In genomic region chr5:37112383-37112991, GRCh38 we compare ENCODE assay signal across 10 cellular contexts.
A peak's percentile ranks its signal among the peaks of the same experiment; 100 is the strongest.
DNase-seq lines count a peak whose midpoint lies in the region; ATAC-seq and TF ChIP-seq lines count a peak whose summit lies in the region.
"Had no signal": no experiment of that assay in that cellular context is flagged by ENCODE, and none has a peak within 500 bp of the region (broad histone marks: within the 10 kb centered on the region; RNA-seq: fewer than 3 reads in every experiment).

No MANE protein-coding gene starts in this region.

- H4K20me1 ChIP-seq in BLaER1 treated with 17β-estradiol and CSF1 and Interleukin-3, amounts not matched to agents 10 nM and 100 nM, result no peaks in the 10 kb centered on the region
- H4K20me1 ChIP-seq in neural progenitor cell (ENCODE audit: low read depth), result no peaks in the 10 kb centered on the region

- H3K27me3 Mint-ChIP-seq in activated naive CD8-positive, alpha-beta T cell treated with anti-CD3 and anti-CD28 coated beads for 36 hours, result no peaks in the 10 kb centered on the region
- H3K27me3 Mint-ChIP-seq in neural progenitor cell (ENCODE audit: insufficient read depth, low read depth), result peaks cover 2% of the 10 kb centered on the region

- H3K4me3 Mint-ChIP-seq in activated naive CD8-positive, alpha-beta T cell treated with anti-CD3 and anti-CD28 coated beads for 36 hours, result peak overlapping the region; percentile 9
- no peak overlapping the region for H3K4me3 Mint-ChIP-seq in neural progenitor cell

- H3K36me3 Mint-ChIP-seq in activated naive CD8-positive, alpha-beta T cell treated with anti-CD3 and anti-CD28 coated beads for 36 hours, result peaks cover 50% of the 10 kb centered on the region
- H3K36me3 Mint-ChIP-seq in neural progenitor cell, result peaks cover 27% of the 10 kb centered on the region

- peak overlapping the region; percentile 22 to 76 (median 66) for H3K4me2 ChIP-seq in BLaER1 treated with 17β-estradiol and CSF1 and Interleukin-3, amounts not matched to agents 10 nM and 100 nM
- no peak overlapping the region for H3K4me2 ChIP-seq in neural progenitor cell

- no peak overlapping the region for H2AFZ ChIP-seq in neural progenitor cell (replicated peaks)

- peaks cover 34% of the 10 kb centered on the region for H3K4me1 Mint-ChIP-seq in activated naive CD8-positive, alpha-beta T cell treated with anti-CD3 and anti-CD28 coated beads for 36 hours
- H3K4me1 Mint-ChIP-seq in neural progenitor cell, result no peaks in the 10 kb centered on the region

- H3K27ac ChIP-seq in BLaER1 treated with 17β-estradiol and CSF1 and Interleukin-3, amounts not matched to agents 10 nM and 100 nM, result peak overlapping the region in 3 of 11 experiments; percentile 12 to 61 (median 53); a peak in 4 of 22 replicates
- no peak overlapping the region for H3K27ac ChIP-seq in neural progenitor cell

- peaks cover 14 to 27% (median 22%) of the 10 kb centered on the region in 11 experiments for H3K9me3 ChIP-seq in BLaER1 treated with 17β-estradiol and CSF1 and Interleukin-3, amounts not matched to agents 10 nM and 100 nM (replicated peaks in 1 of 11)
- H3K9me3 ChIP-seq in HAP-1 (no peaks in the 10 kb centered on the region), neural progenitor cell (ENCODE audit: low read depth) (no peaks in the 10 kb centered on the region)

- no peaks in the 10 kb centered on the region for H3K79me2 ChIP-seq in neural progenitor cell (ENCODE audit: low read depth)

- in situ Hi-C loops in HAP-1 (cut with MboI; ENCODE audit: low sequenced_read_pairs), result no loop called here

- DNase-seq in activated naive CD8-positive, alpha-beta T cell treated with anti-CD3 and anti-CD28 coated beads for 36 hours, result no peak
- DNase-seq in HAP-1 (ENCODE audit: low spot score in 2 of 2), result no peak
- DNase-seq in neural progenitor cell (ENCODE audit: low spot score), result no peak
- no peak for DNase-seq in KG1 (lab: John Stamatoyannopoulos, UW)
- DNase-seq: cerebellar nuclear complex had no signal

- H3K36me3 ChIP-seq in BLaER1 treated with 17β-estradiol and CSF1 and Interleukin-3, amounts not matched to agents 10 nM and 100 nM, result peaks cover 52 to 78% (median 66%) of the 10 kb centered on the region in 11 experiments
- H3K36me3 ChIP-seq in HAP-1 (replicated peaks) (peaks cover 17% of the 10 kb centered on the region; the same call in 1 of the 2 replicates), neural progenitor cell (peaks cover 4% of the 10 kb centered on the region)

- no peak overlapping the region for H3K9ac ChIP-seq in BLaER1 treated with 17β-estradiol and CSF1 and Interleukin-3, amounts not matched to agents 10 nM and 100 nM
- no peak overlapping the region for H3K9ac ChIP-seq in neural progenitor cell

- peak; percentile 29 for ATAC-seq in GM18868 (IDR thresholded peaks at IDR 0.05; ENCODE audit: unreplicated experiment)
- ATAC-seq in HG03520 (IDR thresholded peaks at IDR 0.05; ENCODE audit: unreplicated experiment), result peak; percentile 29
- ATAC-seq in HG02798 (IDR thresholded peaks at IDR 0.05; ENCODE audit: poor library complexity, unreplicated experiment), result no peak

- no peak overlapping the region for H3K4me3 ChIP-seq in BLaER1 treated with 17β-estradiol and CSF1 and Interleukin-3, amounts not matched to agents 10 nM and 100 nM
- H3K4me3 ChIP-seq in HAP-1, result no peak overlapping the region
- H3K4me3 ChIP-seq in neural progenitor cell, result no peak overlapping the region
- H3K4me3 ChIP-seq: skin epidermis had no signal

- H3K4me1 ChIP-seq in BLaER1 treated with 17β-estradiol and CSF1 and Interleukin-3, amounts not matched to agents 10 nM and 100 nM, result peaks cover 12 to 18% (median 15%) of the 10 kb centered on the region in 10 experiments
- no peaks in the 10 kb centered on the region for H3K4me1 ChIP-seq in HAP-1
- no peaks in the 10 kb centered on the region for H3K4me1 ChIP-seq in neural progenitor cell

- peak overlapping the region; percentile 19 for H3K27ac Mint-ChIP-seq in activated naive CD8-positive, alpha-beta T cell treated with anti-CD3 and anti-CD28 coated beads for 36 hours
- H3K27ac Mint-ChIP-seq in neural progenitor cell, result no peak overlapping the region

- H3F3A ChIP-seq in neural progenitor cell (ENCODE audit: low read depth), result no peaks in the 10 kb centered on the region

- peaks cover 9% of the 10 kb centered on the region for H3K9me3 Mint-ChIP-seq in activated naive CD8-positive, alpha-beta T cell treated with anti-CD3 and anti-CD28 coated beads for 36 hours
- H3K9me3 Mint-ChIP-seq in neural progenitor cell, result no peaks in the 10 kb centered on the region

- no peaks in the 10 kb centered on the region for H3K27me3 ChIP-seq in BLaER1 treated with 17β-estradiol and CSF1 and Interleukin-3, amounts not matched to agents 10 nM and 100 nM
- H3K27me3 ChIP-seq in HAP-1 (ENCODE audit: low read depth), result no peaks in the 10 kb centered on the region
- H3K27me3 ChIP-seq in neural progenitor cell, result no peaks in the 10 kb centered on the region

- TF ChIP-seq CTCF in neural progenitor cell (IDR thresholded peaks at IDR 0.05), result no peak
